ENCODE assay signal across 9 cellular contexts in the genomic region with DNA sequence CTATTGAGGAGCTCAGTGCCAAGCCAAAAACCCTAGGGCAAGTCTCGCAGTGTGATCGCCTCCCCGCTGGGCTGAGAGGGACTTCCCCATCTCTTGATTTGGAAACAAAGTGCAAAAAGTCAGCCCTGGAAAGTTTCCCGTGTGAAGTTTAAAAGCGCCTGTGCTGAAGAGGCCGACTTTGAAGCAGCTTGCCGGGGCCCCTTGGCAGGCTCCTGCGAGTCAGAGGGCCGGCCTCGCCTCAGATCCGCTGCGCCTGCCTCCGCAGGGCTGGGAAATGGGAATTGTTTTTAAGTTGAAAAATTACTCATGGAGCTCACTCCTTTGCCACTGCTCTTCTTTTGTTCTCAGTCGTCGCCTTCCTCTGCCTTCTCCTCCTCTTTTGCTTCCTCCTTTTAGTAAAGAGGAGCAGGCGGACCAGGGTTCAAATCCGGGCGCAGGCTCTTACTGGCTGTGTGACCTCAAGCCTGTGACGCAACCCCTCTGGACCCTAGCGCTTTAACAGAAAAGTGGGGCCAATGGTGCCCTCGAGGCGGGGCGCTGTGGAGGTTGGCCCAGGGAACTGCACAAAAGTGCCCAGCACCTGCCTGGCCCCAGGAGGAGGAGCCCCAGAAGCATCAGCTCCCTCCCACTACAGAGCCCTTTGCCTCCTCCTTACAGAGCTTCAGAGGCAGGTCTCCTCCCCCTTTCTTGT. TPM values are rescaled to one million over a fixed set of nuclear protein-coding genes. Genes with fewer than 3 reads are reported as not detected.
DNase-seq lines count a peak whose midpoint lies in the region; ATAC-seq, FAIRE-seq and TF ChIP-seq lines count a peak whose summit lies in the region.
"Had no signal": no experiment of that assay in that cellular context is flagged by ENCODE, and none has a peak within 500 bp of the region (broad histone marks: within the 10 kb centered on the region; RNA-seq: fewer than 3 reads in every experiment).

No MANE protein-coding gene starts in this region.

- H3K9ac ChIP-seq in HCT116 (ENCODE audit: low read length) = no peak overlapping the region
- H3K9ac ChIP-seq in GM12878 (ENCODE audit: control insufficient read depth, insufficient read depth, low read length) = peak overlapping the region; percentile 57

- TF ChIP-seq CTCF in GM12865 (IDR thresholded peaks at IDR 0.05; ENCODE audit: insufficient read depth, low read depth, low read length, missing control alignments) = no peak
- no peak for TF ChIP-seq CTCF in HCT116 (IDR thresholded peaks at IDR 0.05 in 2 of 3, conservative IDR thresholded peaks at IDR 0.05 in 1 of 3; ENCODE audit: borderline replicate concordance in 1 of 3, insufficient read depth in 1 of 3, low read depth in 2 of 3, low read length in 2 of 3)
- no peak for TF ChIP-seq CTCF in GM12878 (IDR thresholded peaks at IDR 0.05 in 2 of 3, conservative IDR thresholded peaks at IDR 0.05 in 1 of 3; ENCODE audit: control insufficient read depth in 2 of 3, extremely low read depth in 1 of 3, insufficient read depth in 1 of 3, low read depth in 3 of 3, low read length in 3 of 3)
- no peak for TF ChIP-seq CTCF in pancreas (IDR thresholded peaks at IDR 0.05)
- TF ChIP-seq CTCF in osteocyte (IDR thresholded peaks at IDR 0.05) = no peak

- FAIRE-seq in GM12878 (lab: Jason Lieb, UNC) (no peak), pancreas (lab: Jason Lieb, UNC) (no peak)

- intact Hi-C loops in HCT116 (cut with micrococcal nuclease) = no loop called here
- intact Hi-C loops in GM12878 (cut with micrococcal nuclease; ENCODE audit: unreplicated experiment) = loop anchor here (5.0 kb wide), 1 partner anchor 70 kb away; no protein-coding TSS in a partner anchor
- intact Hi-C loops in pancreas (cut with DNase I) = no loop called here

- H3K27me3 Mint-ChIP-seq in osteocyte (ENCODE audit: unreplicated experiment) = peaks cover 75% of the 10 kb centered on the region

- no peak for TF ChIP-seq EP300 in GM12878 (IDR thresholded peaks at IDR 0.05; ENCODE audit: borderline replicate concordance in 1 of 2, control insufficient read depth in 1 of 2, low read depth in 2 of 2, low read length in 2 of 2)

- CTCF ChIA-PET in HCT116 (lab: Charles Lee) = no interaction called here
- CTCF ChIA-PET in GM12878 (lab: Yijun Ruan, JAX) = interaction anchor here (0.7 to 3.7 kb wide), 14 partner anchors 8 to 453 kb away, joined by 3 to 27 read pairs (median 4); partner anchors contain the start of gene LHX2

- H3K79me2 ChIP-seq in HCT116 (ENCODE audit: insufficient read depth, low read length) (no peaks in the 10 kb centered on the region), GM12878 (ENCODE audit: control insufficient read depth, insufficient read depth, low read length) (no peaks in the 10 kb centered on the region)

- RAD21 ChIA-PET in HCT116 (lab: Charles Lee; ENCODE audit: low non-redundant PET in 1 of 2, low total read pairs in 2 of 2, uncharacterized antibody in 2 of 2, unreplicated experiment in 2 of 2) (no interaction called here), GM12878 (lab: Charles Lee; ENCODE audit: unreplicated experiment) (interaction anchor here (0.5 to 4.2 kb wide), 34 partner anchors 11 to 471 kb away, joined by 3 to 52 read pairs (median 3); partner anchors contain the start of gene LHX2)

- H3K4me3 Mint-ChIP-seq in osteocyte (ENCODE audit: unreplicated experiment) = no peak overlapping the region

- no peak for TF ChIP-seq RAD21 in HCT116 (IDR thresholded peaks at IDR 0.05; ENCODE audit: low read depth)
- no peak for TF ChIP-seq RAD21 in GM12878 (IDR thresholded peaks at IDR 0.05; ENCODE audit: insufficient read depth, low read depth, low read length)

- H2AFZ ChIP-seq in HCT116 (ENCODE audit: low read depth, low read length, poor library complexity, severe bottlenecking) (no peak overlapping the region), GM12878 (ENCODE audit: control insufficient read depth, low read depth, low read length) (peak overlapping the region; percentile 78)

- ATAC-seq in HCT116 (peak; percentile 38; the same call in 1 of the 2 replicates), GM12878 (peak; percentile 76), pancreas (peak in 3 of 4 donors; percentile 29 to 59 (median 48))

- SMC1A ChIA-PET in GM12878 (lab: Charles Lee; ENCODE audit: uncharacterized antibody, unreplicated experiment) = interaction anchor here (0.8 to 3.5 kb wide), 26 partner anchors 9 to 398 kb away, joined by 3 to 22 read pairs (median 5); no protein-coding TSS in a partner anchor

- H3K27ac ChIP-seq in HCT116 (ENCODE audit: low read depth, low read length) = no peak overlapping the region
- peak overlapping the region; percentile 85 for H3K27ac ChIP-seq in GM12878 (ENCODE audit: control insufficient read depth, insufficient read depth)
- H3K27ac ChIP-seq in pancreas = no peak overlapping the region

- H3K27ac Mint-ChIP-seq in osteocyte (ENCODE audit: unreplicated experiment) = no peak overlapping the region

- H3K9me3 Mint-ChIP-seq in osteocyte (ENCODE audit: unreplicated experiment) = no peaks in the 10 kb centered on the region

- H4K20me1 ChIP-seq in HCT116 (ENCODE audit: insufficient read depth) (no peaks in the 10 kb centered on the region), GM12878 (ENCODE audit: control insufficient read depth, insufficient read depth) (no peaks in the 10 kb centered on the region)

- no peak overlapping the region for H3K4me2 ChIP-seq in HCT116 (ENCODE audit: low read length)
- H3K4me2 ChIP-seq in GM12878 (ENCODE audit: control insufficient read depth, insufficient read depth) = peak overlapping the region; percentile 98

- H3K27me3 ChIP-seq in HCT116 (ENCODE audit: insufficient read depth, low read length) (peaks cover 39% of the 10 kb centered on the region), GM12878 (replicated peaks in 1 of 2; ENCODE audit: control insufficient read depth in 2 of 2, insufficient read depth in 2 of 2, low read length in 1 of 2) (peaks cover 0 to 17% of the 10 kb centered on the region in 2 experiments; a peak in 1 of 4 replicates), pancreas (peaks cover 0 to 37% (median 12%) of the 10 kb centered on the region in 4 donors)

- H3K4me1 ChIP-seq in HCT116 (ENCODE audit: control insufficient read depth in 1 of 2, insufficient read depth in 2 of 2, low read length in 2 of 2) (peaks cover 0 to 3% of the 10 kb centered on the region in 2 experiments; a peak in 1 of 4 replicates), GM12878 (ENCODE audit: control insufficient read depth, insufficient read depth, low read length) (peaks cover 30% of the 10 kb centered on the region), pancreas (peaks cover 0 to 3% (median 2%) of the 10 kb centered on the region in 3 donors)

- peaks cover 2% of the 10 kb centered on the region for H3K36me3 Mint-ChIP-seq in osteocyte (ENCODE audit: unreplicated experiment)

- no peaks in the 10 kb centered on the region for H3K9me3 ChIP-seq in HCT116 (ENCODE audit: control insufficient read depth in 1 of 2, insufficient read depth in 1 of 2, low read depth in 1 of 2, low read length in 2 of 2)
- no peaks in the 10 kb centered on the region for H3K9me3 ChIP-seq in GM12878 (replicated peaks; ENCODE audit: control insufficient read depth, insufficient read depth, low read length)
- H3K9me3 ChIP-seq in pancreas = no peaks in the 10 kb centered on the region

- POLR2A ChIA-PET in HCT116 (lab: Charles Lee) (no interaction called here), GM12878 (lab: Charles Lee) (interaction anchor here (0.6 to 3.6 kb wide), 17 partner anchors 9 to 201 kb away, joined by 3 to 29 read pairs (median 4); partner anchors contain the start of gene LHX2)

- H3K36me3 ChIP-seq in HCT116 (ENCODE audit: control insufficient read depth in 1 of 2, insufficient read depth in 2 of 2, low read length in 2 of 2) = no peaks in the 10 kb centered on the region
- no peaks in the 10 kb centered on the region for H3K36me3 ChIP-seq in GM12878 (ENCODE audit: control insufficient read depth in 2 of 2, insufficient read depth in 2 of 2, low read length in 1 of 2)
- H3K36me3 ChIP-seq in pancreas = no peaks in the 10 kb centered on the region

- BruUV-seq in HCT116 (replicated peaks; lab: Mats Ljungman, UMichigan) (no TSS peak), GM12878 (replicated peaks; lab: Mats Ljungman, UMichigan) (no TSS peak)

- whole genome bisulfite sequencing in GM12878 (ENCODE audit: insufficient coverage, insufficient replicate concordance, low lambda C conversion rate, missing lambda C conversion rate) = 10% methylated on average over 23 of the region's 23 CpGs
- WGBS in pancreas, 2 donors = 10 to 13% methylated on average over 23 of the region's 23 CpGs

- no peaks in the 10 kb centered on the region for H3K9me2 ChIP-seq in HCT116 (ENCODE audit: insufficient read depth)

- H3K4me1 Mint-ChIP-seq in osteocyte (ENCODE audit: unreplicated experiment) = peaks cover 27% of the 10 kb centered on the region

- peak; percentile 81 for DNase-seq in GM12865 (ENCODE audit: low read depth)
- no peak for DNase-seq in HCT116 (ENCODE audit: low read depth, low spot score)
- DNase-seq in GM12878 (ENCODE audit: low read depth, low spot score) = no peak
- DNase-seq in pancreas = no peak
- DNase-seq in osteocyte (ENCODE audit: extremely low spot score, unreplicated experiment) = no peak
- no peak for DNase-seq in NCI-H128 (lab: John Stamatoyannopoulos, UW; ENCODE audit: unreplicated experiment)
- DNase-seq in NCI-H2196 treated with DMSO at 0.1 percent for 48 hours (lab: John Stamatoyannopoulos, UW; ENCODE audit: unreplicated experiment) = no peak
- no peak for DNase-seq in AG08396 (ENCODE audit: low spot score)

- TF ChIP-seq POLR2A in HCT116 (IDR thresholded peaks at IDR 0.05; ENCODE audit: borderline replicate concordance, extremely low read depth, insufficient read depth, insufficient read length) (no peak), GM12878 (IDR thresholded peaks at IDR 0.05; ENCODE audit: low read depth, low read length) (no peak)

- in situ Hi-C loops in GM12878 (cut with MboI) = no loop called here

- H3K4me3 ChIP-seq in GM12865 (ENCODE audit: low read depth, low read length) (no peak overlapping the region), HCT116 (replicated peaks in 1 of 2; ENCODE audit: low read depth in 1 of 2, low read length in 2 of 2) (no peak overlapping the region), GM12878 (peak overlapping the region; percentile 7; the same call in 1 of the 2 replicates), pancreas (no peak overlapping the region)

RNA-seq across cellular contexts. Expression of gene LHX2, which starts 14.7 kb away (rescaled TPM):
- 10.2 TPM for total RNA-seq in HCT116 (2021; ENCODE audit: unreplicated experiment)
- 7.7 and 9.7 TPM in 2 replicates for polyA plus RNA-seq in HCT116 (2012)
- 34.7 and 38.5 TPM in 2 replicates for total RNA-seq in GM12878 (2013; cell fraction: nucleolus; rRNA removed)
- 6.0 and 8.0 TPM in 2 replicates for total RNA-seq in GM12878 (2014; rRNA removed)
- 3.3 TPM in 2 replicates for total RNA-seq in GM12878 (2014; rRNA removed; fragmentation: Illumina TruSeq; extraction: Trizol)
- 9.0 and 10.3 TPM in 2 replicates for total RNA-seq in GM12878 (2021)
- 1.1 TPM for polyA plus RNA-seq in GM12878 (2011; ENCODE audit: low read depth)
- polyA plus RNA-seq in GM12878 (2011; rRNA removed) = 46.5 and 69.8 TPM in 2 replicates
- 109 and 126 TPM in 2 replicates for polyA plus RNA-seq in GM12878 (2011; cell fraction: cytosol; rRNA removed)
- polyA plus RNA-seq in GM12878 (2011; cell fraction: nucleus; rRNA removed) = 225 and 243 TPM in 2 replicates
- 1.7 and 4.5 TPM in 2 replicates for polyA plus RNA-seq in GM12878 (2012)
- 3.6 and 6.0 TPM in 2 replicates for polyA plus RNA-seq in GM12878 (2014; fragmentation: Illumina TruSeq; extraction: Trizol)
- 1 to 10 TPM in 1 of 2 experiments, under 1 TPM in 1; 0.82 to 2.6 TPM for polyA plus RNA-seq in GM12878 (2014; fragmentation: Nextera tagmentation; extraction: Ambion mirVana)
- 7.6 and 14.2 TPM in 2 replicates for polyA plus RNA-seq in GM12878 (2014; rRNA removed)
- 1 to 10 TPM; 2.6 to 4.6 TPM for polyA plus RNA-seq in GM12878 (2016; fragmentation: Nextera tagmentation; extraction: Ambion mirVana)
- polyA minus RNA-seq in GM12878 (2011; rRNA and poly(A)+ RNA removed) = 38.6 and 76.6 TPM in 2 replicates
- 49.9 and 53.2 TPM in 2 replicates for polyA minus RNA-seq in GM12878 (2011; cell fraction: cytosol; rRNA and poly(A)+ RNA removed)
- 34.7 and 46.5 TPM in 2 replicates for polyA minus RNA-seq in GM12878 (2011; cell fraction: nucleus; rRNA and poly(A)+ RNA removed)
- total RNA-seq in pancreas = not detected
- polyA plus RNA-seq in pancreas = not detected
- total RNA-seq in osteocyte = not detected in 2 replicates
- total RNA-seq: T-helper 2 cell treated with Interferon-gamma antibody and Interleukin-4, amounts not matched to agents 100 ng/mL and 5 ng/mL, for 36 hours had no signal
